In genomic region chr1:234722904-234723588, GRCh38 we compare ENCODE assay signal across 8 cellular contexts.
DNase-seq lines count a peak whose midpoint lies in the region; ATAC-seq and TF ChIP-seq lines count a peak whose summit lies in the region.

No MANE protein-coding gene starts in this region.

- no peaks in the 10 kb centered on the region for H3K79me2 ChIP-seq in GM23338 (replicated peaks; ENCODE audit: insufficient read depth)

- H3K9me2 ChIP-seq in GM23338 (ENCODE audit: insufficient read depth) = no peaks in the 10 kb centered on the region

- H3K27ac Mint-ChIP-seq in GM23338 = peak overlapping the region; percentile 86
- peak overlapping the region; percentile 100 for H3K27ac Mint-ChIP-seq in osteocyte (ENCODE audit: unreplicated experiment)

- DNase-seq in GM23338 (ENCODE audit: low spot score) (no peak), Panc1 (ENCODE audit: low read depth, low spot score) (no peak), fibroblast of the conjunctiva (ENCODE audit: low read depth) (peak; percentile 83), osteocyte (ENCODE audit: extremely low spot score, unreplicated experiment) (no peak), NCI-H1930 (lab: John Stamatoyannopoulos, UW) (no peak)
- peak; percentile 25 for DNase-seq in activated effector memory CD4-positive, alpha-beta T cell treated with Interleukin-2 at 50 U/mL for 16 hours

- POLR2A ChIA-PET in Panc1 (lab: Charles Lee) = interaction anchor here (1.0 to 3.5 kb wide), 2 partner anchors 110 to 112 kb away, joined by 3 to 38 read pairs; no protein-coding TSS in a partner anchor

- H3K9me3 ChIP-seq in Panc1 (ENCODE audit: control insufficient read depth, insufficient read depth, low read depth, low read length) (no peaks in the 10 kb centered on the region), thymus (ENCODE audit: control insufficient read depth) (no peaks in the 10 kb centered on the region)

- no peak overlapping the region; the same call in 2 of the 3 replicates for H3K4me3 Mint-ChIP-seq in GM23338
- H3K4me3 Mint-ChIP-seq in osteocyte (ENCODE audit: unreplicated experiment) = peak overlapping the region; percentile 43

- CTCF ChIA-PET in Panc1 (lab: Charles Lee) = no interaction called here

- BruUV-seq in Panc1 (replicated peaks; lab: Mats Ljungman, UMichigan) = no TSS peak

- H4K20me1 ChIP-seq in GM23338 (replicated peaks; ENCODE audit: insufficient read depth) = no peaks in the 10 kb centered on the region

- H3K36me3 Mint-ChIP-seq in GM23338 (ENCODE audit: low read depth) (no peaks in the 10 kb centered on the region), osteocyte (ENCODE audit: unreplicated experiment) (no peaks in the 10 kb centered on the region)

- H3K36me3 ChIP-seq in GM23338 (ENCODE audit: insufficient read depth) = no peaks in the 10 kb centered on the region
- H3K36me3 ChIP-seq in Panc1 (ENCODE audit: control insufficient read depth, insufficient read depth, low read length) = no peaks in the 10 kb centered on the region
- no peaks in the 10 kb centered on the region for H3K36me3 ChIP-seq in thymus (ENCODE audit: control insufficient read depth, insufficient read depth)

- H3K27ac ChIP-seq in GM23338 (ENCODE audit: low read depth) (peak overlapping the region; percentile 53; the same call in 1 of the 2 replicates), Panc1 (ENCODE audit: low read length) (peak overlapping the region; percentile 95), thymus (ENCODE audit: low read depth) (peak overlapping the region; percentile 93)

- 0 out of 2 replicates have a peak, but pooled peaks cover 4% of the 10 kb centered on the region for H3F3A ChIP-seq in GM23338 (replicated peaks; ENCODE audit: low read depth)

- H3K27me3 Mint-ChIP-seq in GM23338 (ENCODE audit: insufficient read depth, low read depth, poor library complexity) (peaks cover 15% of the 10 kb centered on the region), osteocyte (ENCODE audit: unreplicated experiment) (no peaks in the 10 kb centered on the region)

- H3K4me1 ChIP-seq in GM23338 (ENCODE audit: insufficient read depth) = peaks cover 42% of the 10 kb centered on the region
- H3K4me1 ChIP-seq in Panc1 (ENCODE audit: control insufficient read depth, insufficient read depth, low read length) = peaks cover 83% of the 10 kb centered on the region
- peaks cover 38% of the 10 kb centered on the region for H3K4me1 ChIP-seq in thymus (ENCODE audit: control insufficient read depth, insufficient read depth, low read length)

- TF ChIP-seq CTCF in GM23338 (conservative IDR thresholded peaks at IDR 0.05; ENCODE audit: low read depth in 2 of 2) (no peak), Panc1 (IDR thresholded peaks at IDR 0.05) (no peak), osteocyte (IDR thresholded peaks at IDR 0.05) (no peak)

- H2AFZ ChIP-seq in GM23338 = peak overlapping the region; percentile 0

- no peaks in the 10 kb centered on the region; the same call in 2 of the 3 replicates for H3K9me3 Mint-ChIP-seq in GM23338
- H3K9me3 Mint-ChIP-seq in osteocyte (ENCODE audit: unreplicated experiment) = no peaks in the 10 kb centered on the region

- H3K4me2 ChIP-seq in GM23338 = no peak overlapping the region

- H3K4me1 Mint-ChIP-seq in GM23338 (peaks cover 59% of the 10 kb centered on the region), osteocyte (ENCODE audit: unreplicated experiment) (peaks cover 96% of the 10 kb centered on the region)

- H3K27me3 ChIP-seq in GM23338 (ENCODE audit: insufficient read depth) (no peaks in the 10 kb centered on the region), Panc1 (ENCODE audit: control insufficient read depth, insufficient read depth, low read length) (no peaks in the 10 kb centered on the region), thymus (ENCODE audit: control insufficient read depth, insufficient read depth) (no peaks in the 10 kb centered on the region)

- in situ Hi-C loops in Panc1 (cut with HindIII; ENCODE audit: low pct_unique_long_range_greater_than_20kb, low sequenced_read_pairs) = no loop called here

- ATAC-seq in GM23338 (no peak), Panc1 (peak; percentile 5; the same call in 1 of the 2 replicates), GM18868 (IDR thresholded peaks at IDR 0.05; ENCODE audit: unreplicated experiment) (no peak)

- intact Hi-C loops in Panc1 (cut with micrococcal nuclease; ENCODE audit: unreplicated experiment) = loop anchor here (5.0 to 10.0 kb wide), 3 partner anchors 228 to 359 kb away; no protein-coding TSS in a partner anchor

- H3K4me3 ChIP-seq in GM23338 = no peak overlapping the region
- H3K4me3 ChIP-seq in Panc1 (ENCODE audit: low read depth in 2 of 2, low read length in 2 of 2) = peak overlapping the region in 1 of 2 experiments; percentile 4; a peak in 1 of 4 replicates
- no peak overlapping the region for H3K4me3 ChIP-seq in thymus (ENCODE audit: low read length)

- 64% methylated on average over 23 of the region's 23 CpGs for WGBS in thymus

TF ChIP-seq in GM23338, 12 proteins besides CTCF, POLR2A, EP300 and RAD21 (continues in another document):
- TF ChIP-seq ZNF462 (CRISPR knock-in tag; IDR thresholded peaks at IDR 0.05) = no peak
- TF ChIP-seq POLR2AphosphoS5 (IDR thresholded peaks at IDR 0.05; ENCODE audit: low read depth) = no peak
- TF ChIP-seq EZH2 (IDR thresholded peaks at IDR 0.05; ENCODE audit: low read depth, unreplicated experiment) = no peak
- TF ChIP-seq STAT1 (IDR thresholded peaks at IDR 0.05; ENCODE audit: unreplicated experiment) = no peak
- no peak for TF ChIP-seq CREB1 (CRISPR knock-in tag; IDR thresholded peaks at IDR 0.05; ENCODE audit: low read depth)
- no peak for TF ChIP-seq ZNF114 (CRISPR knock-in tag; IDR thresholded peaks at IDR 0.05)
- no peak for TF ChIP-seq JUNB (IDR thresholded peaks at IDR 0.05; ENCODE audit: unreplicated experiment)
- TF ChIP-seq ETS1 (IDR thresholded peaks at IDR 0.05) = no peak
- no peak for TF ChIP-seq ZNF331 (CRISPR knock-in tag; IDR thresholded peaks at IDR 0.05; ENCODE audit: low read depth)

Comparison
In these comparisons a context has a peak if more than half of its experiments do, and no peak if none do; other contexts are left out.
1. DNase-seq: peak in activated effector memory CD4-positive, alpha-beta T cell treated with Interleukin-2 at 50 U/mL for 16 hours (single experiment) and fibroblast of the conjunctiva (single experiment); none in GM23338 (single experiment), Panc1 (single experiment), osteocyte (single experiment) and NCI-H1930 (0 of 2).
2. Peak in every context shown above with its lines, with median percentiles within 50 percentile points of each other: H3K27ac ChIP-seq.